ENCODE assay signal across 7 cellular contexts in genomic region chr4:39062094-39062493, GRCh38. TPM values are rescaled to one million over a fixed set of nuclear protein-coding genes. Genes with fewer than 3 reads are reported as not detected.
DNase-seq lines count a peak whose midpoint lies in the region; FAIRE-seq and TF ChIP-seq lines count a peak whose summit lies in the region.

KLHL5 (plus strand) TSS chr4:39062232; CDS start chr4:39062653, 421 bp downstream.

- no peak within 1 kb of the TSS for H3K4me2 ChIP-seq in keratinocyte (ENCODE audit: control insufficient read depth, extremely low read depth, insufficient read depth, low read depth, low read length)

- H3K27me3 Mint-ChIP-seq in MCF 10A (ENCODE audit: insufficient read depth, unreplicated experiment), result no peaks in the 10 kb centered on the region

- H3K79me2 ChIP-seq in keratinocyte (ENCODE audit: control insufficient read depth, insufficient read depth, low read length), result peaks cover 16% of the 10 kb centered on the region

- intact Hi-C loops in MCF 10A (cut with micrococcal nuclease), result no loop called here
- intact Hi-C loops in testis (cut with DNase I; ENCODE audit: low total_unique reads), result no loop called here

- H3K9me3 Mint-ChIP-seq in MCF 10A (ENCODE audit: unreplicated experiment), result no peaks in the 10 kb centered on the region

- H3K9me3 ChIP-seq in HUES6 (ENCODE audit: control insufficient read depth, insufficient read depth, low read depth, low read length), result no peaks in the 10 kb centered on the region
- H3K9me3 ChIP-seq in keratinocyte (ENCODE audit: control insufficient read depth, low read depth, low read length), result no peaks in the 10 kb centered on the region
- H3K9me3 ChIP-seq in testis, result no peaks in the 10 kb centered on the region

- DNase-seq in MCF 10A (ENCODE audit: unreplicated experiment) (no peak), keratinocyte (ENCODE audit: low read depth, low spot score) (no peak), testis (no peak), GM12891 (ENCODE audit: insufficient read length, low spot score) (no peak), putamen (ENCODE audit: low spot score) (no peak), hippocampal formation (lab: John Stamatoyannopoulos, UW) (no peak)

- BruUV-seq in MCF 10A (replicated peaks; lab: Mats Ljungman, UMichigan), result no TSS peak

- H3K27ac ChIP-seq in HUES6 (ENCODE audit: low read depth, low read length) (no peak within 1 kb of the TSS), keratinocyte (ENCODE audit: control insufficient read depth, insufficient read depth, low read length) (no peak within 1 kb of the TSS), testis (no peak within 1 kb of the TSS)

- no peaks in the 10 kb centered on the region for H4K20me1 ChIP-seq in keratinocyte (ENCODE audit: control insufficient read depth, extremely low read depth, insufficient read depth, low read length)

- dilution Hi-C loops in keratinocyte (cut with MboI; ENCODE audit: extremely low pct_ligation_motif_present, low sequenced_read_pairs), result no loop called here

- H3K4me1 ChIP-seq in HUES6 (ENCODE audit: control insufficient read depth, insufficient read depth, low read length), result peaks cover 18% of the 10 kb centered on the region
- no peaks in the 10 kb centered on the region for H3K4me1 ChIP-seq in keratinocyte (ENCODE audit: control insufficient read depth, extremely low read depth, insufficient read depth, low read length)
- no peaks in the 10 kb centered on the region for H3K4me1 ChIP-seq in testis

- H2AFZ ChIP-seq in keratinocyte (ENCODE audit: control insufficient read depth, low read length), result no peak within 1 kb of the TSS

- H3K36me3 ChIP-seq in HUES6 (ENCODE audit: control insufficient read depth, insufficient read depth, low read length), result no peaks in the 10 kb centered on the region
- no peaks in the 10 kb centered on the region for H3K36me3 ChIP-seq in keratinocyte (ENCODE audit: control insufficient read depth in 2 of 2, extremely low read depth in 1 of 2, insufficient read depth in 2 of 2, low read length in 2 of 2)
- no peaks in the 10 kb centered on the region for H3K36me3 ChIP-seq in testis (ENCODE audit: low read depth, missing control alignments)

- no peaks in the 10 kb centered on the region for H3K9me1 ChIP-seq in keratinocyte (ENCODE audit: control insufficient read depth, extremely low read depth, insufficient read depth, low read length)

- FAIRE-seq in keratinocyte (lab: Jason Lieb, UNC), result no peak
- FAIRE-seq in GM12891 (lab: Jason Lieb, UNC), result no peak

- WGBS in testis, 2 donors, result 50 to 57% methylated on average over 4 of the region's 4 CpGs

- POLR2A ChIA-PET in MCF 10A (lab: Yijun Ruan, JAX), result no interaction called here

- TF ChIP-seq POLR2A in testis (IDR thresholded peaks at IDR 0.05) (no peak), GM12891 (IDR thresholded peaks at IDR 0.05; ENCODE audit: low read depth, low read length) (no peak)

- no peaks in the 10 kb centered on the region for H3K27me3 ChIP-seq in HUES6 (ENCODE audit: control insufficient read depth, insufficient read depth, low read length)
- no peaks in the 10 kb centered on the region for H3K27me3 ChIP-seq in keratinocyte (ENCODE audit: control insufficient read depth, extremely low read depth, insufficient read depth, low read length)
- no peaks in the 10 kb centered on the region for H3K27me3 ChIP-seq in testis

- TF ChIP-seq CTCF in MCF 10A (IDR thresholded peaks at IDR 0.05; ENCODE audit: unreplicated experiment), result no peak
- TF ChIP-seq CTCF in keratinocyte (optimal IDR thresholded peaks at IDR 0.05 in 1 of 3, IDR thresholded peaks at IDR 0.05 in 1 of 3, conservative IDR thresholded peaks at IDR 0.05 in 1 of 3; ENCODE audit: extremely low read depth in 1 of 3, insufficient read depth in 2 of 3, low read length in 3 of 3), result no peak
- no peak for TF ChIP-seq CTCF in testis (IDR thresholded peaks at IDR 0.05)

- CTCF ChIA-PET in MCF 10A (lab: Yijun Ruan, JAX), result interaction anchor here (0.6 to 1.3 kb wide), 3 partner anchors 70 to 326 kb away, joined by 3 to 6 read pairs (median 3); no protein-coding TSS in a partner anchor

- no peak within 1 kb of the TSS for H3K27ac Mint-ChIP-seq in MCF 10A (ENCODE audit: low read depth, unreplicated experiment)

- H3K4me1 Mint-ChIP-seq in MCF 10A (ENCODE audit: insufficient read depth, unreplicated experiment), result peaks cover 23% of the 10 kb centered on the region

- H3K4me3 ChIP-seq in HUES6 (ENCODE audit: low read depth, low read length) (peak within 1 kb of the TSS; percentile 24), keratinocyte (ENCODE audit: control insufficient read depth in 2 of 3, extremely low read depth in 1 of 3, insufficient read depth in 2 of 3, low read depth in 1 of 3, low read length in 3 of 3) (no peak within 1 kb of the TSS), testis (no peak within 1 kb of the TSS)

- no peaks in the 10 kb centered on the region for H3K36me3 Mint-ChIP-seq in MCF 10A (ENCODE audit: insufficient read depth, unreplicated experiment)

- no peak within 1 kb of the TSS for H3K4me3 Mint-ChIP-seq in MCF 10A (ENCODE audit: unreplicated experiment)

- no peak within 1 kb of the TSS for H3K9ac ChIP-seq in HUES6 (ENCODE audit: low read length)
- H3K9ac ChIP-seq in keratinocyte (ENCODE audit: control insufficient read depth, extremely low read depth, insufficient read depth, low read length), result no peak within 1 kb of the TSS

TF ChIP-seq in GM12891, 5 proteins besides CTCF, POLR2A, EP300 and RAD21:
- TF ChIP-seq TAF1 (IDR thresholded peaks at IDR 0.05; ENCODE audit: low read depth, low read length), result no peak
- TF ChIP-seq PAX5 (IDR thresholded peaks at IDR 0.05; ENCODE audit: insufficient read depth, low read length, severe bottlenecking), result no peak
- TF ChIP-seq POLR2AphosphoS5 (IDR thresholded peaks at IDR 0.05; ENCODE audit: low read depth, low read length), result no peak
- no peak for TF ChIP-seq POU2F2 (IDR thresholded peaks at IDR 0.05; ENCODE audit: low read depth, low read length)
- TF ChIP-seq SPI1 (IDR thresholded peaks at IDR 0.05; ENCODE audit: low read depth, low read length), result no peak
TF ChIP-seq in GM12891: peak in this region for 0.

RNA-seq across cellular contexts. Expression of gene KLHL5, which starts in this region (rescaled TPM):
- total RNA-seq in MCF 10A (2022) (59.2 and 67.7 TPM in 2 replicates), testis (10 to 100 TPM; 11.0 to 14.4 TPM)
- polyA plus RNA-seq in keratinocyte (17.9 to 32.1 TPM (median 25.4 TPM) in 3 replicates), testis (ENCODE audit: insufficient read depth, low read depth, low replicate concordance) (20.9 TPM)
- polyA plus RNA-seq in keratinocyte (2011; ENCODE audit: low read depth), result 25.7 TPM
- polyA plus RNA-seq in keratinocyte (2011; cell fraction: cytosol; rRNA removed), result 18.6 and 24.6 TPM in 2 replicates
- polyA plus RNA-seq in keratinocyte (2011; cell fraction: nucleus; rRNA removed), result 14.3 and 18.5 TPM in 2 replicates
- 10.4 and 26.6 TPM in 2 replicates for polyA plus RNA-seq in keratinocyte (2012; ENCODE audit: low replicate concordance)
- polyA minus RNA-seq in keratinocyte, result 17.3 to 57.6 TPM (median 28.0 TPM) in 3 replicates
- polyA minus RNA-seq in keratinocyte (2011; cell fraction: cytosol; rRNA and poly(A)+ RNA removed), result 23.2 TPM
- polyA minus RNA-seq in keratinocyte (2011; cell fraction: nucleus; rRNA and poly(A)+ RNA removed), result 12.8 and 23.0 TPM in 2 replicates
- 4.3 TPM for polyA plus RNA-seq in GM12891 (2012; ENCODE audit: low read depth, missing spikeins)
